20 cellular contexts compared by ENCODE assay signal in genomic region chr1:5857508-5858090, GRCh38.
"Had no signal": no experiment of that assay in that cellular context is flagged by ENCODE, and none has a peak within 500 bp of the region (broad histone marks: within the 10 kb centered on the region; RNA-seq: fewer than 3 reads in every experiment).

No MANE protein-coding gene starts in this region.

- H3K27ac Mint-ChIP-seq: endodermal cell; immature natural killer cell; memory B cell; nephron; stimulated activated memory B cell treated with anti-CD40 and anti-IgM and Interleukin-4, amounts not matched to agents 10 μg/mL and 1 μg/mL and 100 μg/mL, for 72 hours; stimulated activated naive CD8-positive, alpha-beta T cell treated with anti-CD3 and anti-CD28 coated beads, Interleukin-15, Interleukin-2, amounts not matched to agents 100 ng/mL and 50 ng/mL, for 24 hours had no signal

- DNase-seq: effector CD4-positive, alpha-beta T cell; endodermal cell; erythroblast; foreskin keratinocyte; immature natural killer cell; left ventricle myocardium inferior; lower lobe of right lung; naive B cell; posterior cingulate gyrus; spleen; stimulated activated CD4-positive, alpha-beta T cell treated with anti-CD3 and anti-CD28 coated beads, Interleukin-15, amount 100 ng/mL, for 24 hours; stimulated activated CD4-positive, alpha-beta T cell treated with anti-CD3 and anti-CD28 coated beads, Interleukin-1b, Interleukin-23, amount 100 ng/mL, for 48 hours; stimulated activated CD4-positive, alpha-beta T cell treated with anti-CD3 and anti-CD28 coated beads, Interleukin-4, amount 100 ng/mL, for 24 hours; tibial artery had no signal

- H3K4me1 Mint-ChIP-seq: endodermal cell; immature natural killer cell; memory B cell; naive B cell; nephron; stimulated activated memory B cell treated with anti-CD40 and anti-IgM and Interleukin-4, amounts not matched to agents 10 μg/mL and 1 μg/mL and 100 μg/mL, for 72 hours had no signal

- ATAC-seq: foreskin keratinocyte; lower lobe of right lung; sciatic nerve; stimulated activated memory B cell treated with anti-CD40 and anti-IgM and Interleukin-4, amounts not matched to agents 10 μg/mL and 1 μg/mL and 100 μg/mL, for 72 hours had no signal

- H3K9me3 ChIP-seq: left ventricle myocardium inferior, lower lobe of right lung, tibial artery had no signal

- H3K27me3 Mint-ChIP-seq: memory B cell; stimulated activated memory B cell treated with anti-CD40 and anti-IgM and Interleukin-4, amounts not matched to agents 10 μg/mL and 1 μg/mL and 100 μg/mL, for 72 hours; stimulated activated naive CD8-positive, alpha-beta T cell treated with anti-CD3 and anti-CD28 coated beads, Interleukin-15, Interleukin-2, amounts not matched to agents 100 ng/mL and 50 ng/mL, for 24 hours had no signal

- H3K9me3 Mint-ChIP-seq: immature natural killer cell; naive B cell; stimulated activated naive CD8-positive, alpha-beta T cell treated with anti-CD3 and anti-CD28 coated beads, Interleukin-15, Interleukin-2, amounts not matched to agents 100 ng/mL and 50 ng/mL, for 24 hours had no signal

- H3K4me3 ChIP-seq: coronary artery, left ventricle myocardium inferior, lower lobe of right lung, spleen, tibial artery had no signal

- H3K36me3 Mint-ChIP-seq: immature natural killer cell; stimulated activated memory B cell treated with anti-CD40 and anti-IgM and Interleukin-4, amounts not matched to agents 10 μg/mL and 1 μg/mL and 100 μg/mL, for 72 hours had no signal

- H3K27me3 ChIP-seq: foreskin keratinocyte, spleen, tibial artery had no signal

- H3K27ac ChIP-seq: coronary artery, foreskin keratinocyte, left ventricle myocardium inferior, lower lobe of right lung, spleen, tibial artery had no signal

- H3K4me3 Mint-ChIP-seq: endodermal cell; immature natural killer cell; memory B cell; naive B cell; nephron; stimulated activated memory B cell treated with anti-CD40 and anti-IgM and Interleukin-4, amounts not matched to agents 10 μg/mL and 1 μg/mL and 100 μg/mL, for 72 hours; stimulated activated naive CD8-positive, alpha-beta T cell treated with anti-CD3 and anti-CD28 coated beads, Interleukin-15, Interleukin-2, amounts not matched to agents 100 ng/mL and 50 ng/mL, for 24 hours had no signal
